Comparison of ENCODE assay signal across 2 cellular contexts in the genomic region with DNA sequence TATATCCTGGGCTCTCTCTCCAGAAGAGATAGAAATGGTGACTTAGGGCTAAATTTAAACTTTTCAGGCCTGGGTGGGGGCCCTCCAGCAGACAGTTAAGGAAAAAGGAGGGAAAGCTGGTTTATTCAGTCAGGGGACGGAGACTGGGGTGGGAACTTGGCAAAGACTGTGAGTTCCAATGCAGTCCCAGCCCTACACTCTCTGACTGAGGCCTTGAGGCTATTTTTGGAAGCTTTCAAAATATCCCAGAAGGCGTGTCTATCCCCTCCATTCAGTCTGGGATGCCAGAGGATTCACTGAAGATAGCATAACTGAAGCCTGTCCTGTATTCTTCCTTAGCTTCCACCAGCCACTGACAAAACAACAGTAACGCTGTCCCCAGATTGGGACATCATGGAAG.
TF ChIP-seq lines count a peak whose summit lies in the region.

No MANE protein-coding gene starts in this region.

TF ChIP-seq in liver, 16 proteins besides CTCF, POLR2A, EP300 and RAD21:
- TF ChIP-seq SP1 (IDR thresholded peaks at IDR 0.05) (no peak), FOXA1 (IDR thresholded peaks at IDR 0.05) (no peak), EGR1 (IDR thresholded peaks at IDR 0.05; ENCODE audit: low read depth in 2 of 2) (no peak), NR2F2 (IDR thresholded peaks at IDR 0.05) (peak; percentile 51)
- TF ChIP-seq, protein P1, sequence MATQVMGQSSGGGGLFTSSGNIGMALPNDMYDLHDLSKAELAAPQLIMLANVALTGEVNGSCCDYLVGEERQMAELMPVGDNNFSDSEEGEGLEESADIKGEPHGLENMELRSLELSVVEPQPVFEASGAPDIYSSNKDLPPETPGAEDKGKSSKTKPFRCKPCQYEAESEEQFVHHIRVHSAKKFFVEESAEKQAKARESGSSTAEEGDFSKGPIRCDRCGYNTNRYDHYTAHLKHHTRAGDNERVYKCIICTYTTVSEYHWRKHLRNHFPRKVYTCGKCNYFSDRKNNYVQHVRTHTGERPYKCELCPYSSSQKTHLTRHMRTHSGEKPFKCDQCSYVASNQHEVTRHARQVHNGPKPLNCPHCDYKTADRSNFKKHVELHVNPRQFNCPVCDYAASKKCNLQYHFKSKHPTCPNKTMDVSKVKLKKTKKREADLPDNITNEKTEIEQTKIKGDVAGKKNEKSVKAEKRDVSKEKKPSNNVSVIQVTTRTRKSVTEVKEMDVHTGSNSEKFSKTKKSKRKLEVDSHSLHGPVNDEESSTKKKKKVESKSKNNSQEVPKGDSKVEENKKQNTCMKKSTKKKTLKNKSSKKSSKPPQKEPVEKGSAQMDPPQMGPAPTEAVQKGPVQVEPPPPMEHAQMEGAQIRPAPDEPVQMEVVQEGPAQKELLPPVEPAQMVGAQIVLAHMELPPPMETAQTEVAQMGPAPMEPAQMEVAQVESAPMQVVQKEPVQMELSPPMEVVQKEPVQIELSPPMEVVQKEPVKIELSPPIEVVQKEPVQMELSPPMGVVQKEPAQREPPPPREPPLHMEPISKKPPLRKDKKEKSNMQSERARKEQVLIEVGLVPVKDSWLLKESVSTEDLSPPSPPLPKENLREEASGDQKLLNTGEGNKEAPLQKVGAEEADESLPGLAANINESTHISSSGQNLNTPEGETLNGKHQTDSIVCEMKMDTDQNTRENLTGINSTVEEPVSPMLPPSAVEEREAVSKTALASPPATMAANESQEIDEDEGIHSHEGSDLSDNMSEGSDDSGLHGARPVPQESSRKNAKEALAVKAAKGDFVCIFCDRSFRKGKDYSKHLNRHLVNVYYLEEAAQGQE (IDR thresholded peaks at IDR 0.05), result no peak
TF ChIP-seq in liver: peak in this region for 1.

TF ChIP-seq in HepG2, 621 proteins besides CTCF, POLR2A, EP300 and RAD21:
- no peak for TF ChIP-seq GTF3A (CRISPR knock-in tag; conservative IDR thresholded peaks at IDR 0.05)
- TF ChIP-seq ZNF274 (CRISPR knock-in tag; IDR thresholded peaks at IDR 0.05), result no peak
- TF ChIP-seq TBX3 (IDR thresholded peaks at IDR 0.05; ENCODE audit: borderline replicate concordance), result no peak
- TF ChIP-seq ZNF546 (CRISPR knock-in tag; conservative IDR thresholded peaks at IDR 0.05), result no peak
- no peak for TF ChIP-seq ZNF850 (CRISPR knock-in tag; conservative IDR thresholded peaks at IDR 0.05)
- TF ChIP-seq ZNF44 (CRISPR knock-in tag; IDR thresholded peaks at IDR 0.05), result no peak
- TF ChIP-seq ZNF430 (CRISPR knock-in tag; IDR thresholded peaks at IDR 0.05), result no peak
- no peak for TF ChIP-seq HES4 (CRISPR knock-in tag; IDR thresholded peaks at IDR 0.05; ENCODE audit: borderline replicate concordance)
- TF ChIP-seq PAX8 (CRISPR knock-in tag; IDR thresholded peaks at IDR 0.05; ENCODE audit: borderline replicate concordance), result no peak
- TF ChIP-seq ATAD3A (CRISPR knock-in tag; IDR thresholded peaks at IDR 0.05), result no peak
- TF ChIP-seq ZNF569 (CRISPR knock-in tag; IDR thresholded peaks at IDR 0.05; ENCODE audit: borderline replicate concordance), result no peak
- TF ChIP-seq, protein P2, sequence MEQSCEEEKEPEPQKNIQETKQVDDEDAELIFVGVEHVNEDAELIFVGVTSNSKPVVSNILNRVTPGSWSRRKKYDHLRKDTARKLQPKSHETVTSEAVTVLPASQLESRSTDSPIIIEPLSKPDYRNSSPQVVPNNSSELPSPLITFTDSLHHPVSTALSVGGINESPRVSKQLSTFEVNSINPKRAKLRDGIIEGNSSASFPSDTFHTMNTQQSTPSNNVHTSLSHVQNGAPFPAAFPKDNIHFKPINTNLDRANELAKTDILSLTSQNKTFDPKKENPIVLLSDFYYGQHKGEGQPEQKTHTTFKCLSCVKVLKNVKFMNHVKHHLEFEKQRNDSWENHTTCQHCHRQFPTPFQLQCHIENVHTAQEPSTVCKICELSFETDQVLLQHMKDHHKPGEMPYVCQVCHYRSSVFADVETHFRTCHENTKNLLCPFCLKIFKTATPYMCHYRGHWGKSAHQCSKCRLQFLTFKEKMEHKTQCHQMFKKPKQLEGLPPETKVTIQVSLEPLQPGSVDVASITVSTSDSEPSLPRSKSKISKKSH (CRISPR knock-in tag; IDR thresholded peaks at IDR 0.05; ENCODE audit: borderline replicate concordance), result no peak
- no peak for TF ChIP-seq NR2F2 (IDR thresholded peaks at IDR 0.05; ENCODE audit: borderline replicate concordance, low read depth)
- TF ChIP-seq, protein P3, sequence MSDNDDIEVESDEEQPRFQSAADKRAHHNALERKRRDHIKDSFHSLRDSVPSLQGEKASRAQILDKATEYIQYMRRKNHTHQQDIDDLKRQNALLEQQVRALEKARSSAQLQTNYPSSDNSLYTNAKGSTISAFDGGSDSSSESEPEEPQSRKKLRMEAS (IDR thresholded peaks at IDR 0.05), result no peak
- no peak for TF ChIP-seq SP5 (CRISPR knock-in tag; IDR thresholded peaks at IDR 0.05; ENCODE audit: borderline replicate concordance, low read depth)
TF ChIP-seq in HepG2: peak in this region for 0.
